Comparison of ENCODE assay signal across 9 cellular contexts in the genomic region with DNA sequence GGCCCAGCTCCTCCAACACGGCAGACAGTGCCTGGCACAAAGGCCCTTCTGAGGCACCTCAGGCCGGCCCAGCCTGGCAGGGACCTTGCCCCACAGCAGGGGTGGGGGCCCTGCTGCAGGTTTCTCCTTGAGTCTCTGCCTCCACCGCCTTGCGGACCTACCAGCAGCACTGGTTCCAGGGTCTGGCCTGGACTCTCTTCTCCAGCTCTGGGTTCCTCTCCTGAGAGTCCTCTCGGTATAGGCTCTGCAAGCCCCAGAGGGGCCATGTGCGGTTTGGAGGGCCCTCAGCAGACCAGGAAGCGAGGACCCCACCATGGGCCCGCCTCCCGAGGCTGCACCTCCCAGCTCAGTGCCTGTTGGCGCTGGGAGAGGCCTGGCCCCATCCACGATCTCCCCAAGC. TPM values are rescaled to one million over a fixed set of nuclear protein-coding genes. Genes with fewer than 3 reads are reported as not detected.
"Had no signal": no experiment of that assay in that cellular context is flagged by ENCODE, and none has a peak within 500 bp of the region (broad histone marks: within the 10 kb centered on the region; RNA-seq: fewer than 3 reads in every experiment).

No MANE protein-coding gene starts in this region.

- H3K4me3 ChIP-seq: GM23248, HAP-1 had no signal

- H3K4me1 ChIP-seq: HAP-1 had no signal

- H2AFZ ChIP-seq: GM23248 had no signal

- H3K27ac ChIP-seq: GM23248, KMS-11 had no signal

- H3K9me3 ChIP-seq: HAP-1 had no signal

- DNase-seq: GM23248, GOT3, H7, HFFc6, KBM-7 had no signal

- H3K4me2 ChIP-seq: KMS-11 had no signal

- ATAC-seq: HCT116 had no signal

- H3K36me3 ChIP-seq: HAP-1 had no signal

- H3K9ac ChIP-seq: GM23248, KMS-11 had no signal

RNA-seq across cellular contexts. Expression of a gene that starts 38.1 kb away (rescaled TPM):
- polyA plus RNA-seq: GM23248, IgD-negative memory B cell had no signal
